9 cellular contexts compared by ENCODE assay signal in genomic region chr7:151351027-151351426, GRCh38. TPM values are rescaled to one million over a fixed set of nuclear protein-coding genes. Genes with fewer than 3 reads are reported as not detected.
A peak's percentile ranks its signal among the peaks of the same experiment; 100 is the strongest.
DNase-seq lines count a peak whose midpoint lies in the region; ATAC-seq and TF ChIP-seq lines count a peak whose summit lies in the region.
"Had no signal": no experiment of that assay in that cellular context is flagged by ENCODE, and none has a peak within 500 bp of the region (broad histone marks: within the 10 kb centered on the region; RNA-seq: fewer than 3 reads in every experiment).

No MANE protein-coding gene starts in this region.

- intact Hi-C loops in gastrocnemius medialis (cut with DNase I; ENCODE audit: low total_unique reads), result no loop called here
- intact Hi-C loops in head of caudate nucleus (cut with DNase I), result loop anchor here (5.0 kb wide), 1 partner anchor 34 kb away; no protein-coding TSS in a partner anchor

- H2BK15ac ChIP-seq in mesendoderm (replicated peaks; ENCODE audit: low read depth), result no peak overlapping the region

- H3K4ac ChIP-seq in mesendoderm (ENCODE audit: low read depth, low read length), result no peak overlapping the region

- H3K27me3 Mint-ChIP-seq in IgD-negative memory B cell, result no peaks in the 10 kb centered on the region

- peak overlapping the region in 3 of 4 donors; percentile 44 to 79 (median 51) for H3K4me3 Mint-ChIP-seq in IgD-negative memory B cell

- no peak overlapping the region for H3K4me2 ChIP-seq in mesendoderm (ENCODE audit: low read length)

- H4K5ac ChIP-seq in mesendoderm (ENCODE audit: low read length), result no peak overlapping the region

- H3K4me3 ChIP-seq in mesendoderm (ENCODE audit: low read length), result no peak overlapping the region
- no peak overlapping the region for H3K4me3 ChIP-seq in gastrocnemius medialis

- H3K79me1 ChIP-seq in mesendoderm (ENCODE audit: low read length), result no peaks in the 10 kb centered on the region

- no peaks in the 10 kb centered on the region for H3K9me3 ChIP-seq in gastrocnemius medialis
- H3K9me3 ChIP-seq: heart right ventricle had no signal

- H3K4me1 ChIP-seq in mesendoderm (ENCODE audit: control insufficient read depth, low read depth, low read length), result no peaks in the 10 kb centered on the region
- peaks cover 4 to 14% of the 10 kb centered on the region in 2 donors for H3K4me1 ChIP-seq in gastrocnemius medialis

- no peak overlapping the region for H2BK5ac ChIP-seq in mesendoderm (ENCODE audit: low read length)

- peaks cover 2% of the 10 kb centered on the region for H3K36me3 Mint-ChIP-seq in IgD-negative memory B cell

- no peaks in the 10 kb centered on the region for H3K79me2 ChIP-seq in mesendoderm (ENCODE audit: control insufficient read depth, insufficient read depth, low read length)

- H4K8ac ChIP-seq in mesendoderm (ENCODE audit: low read depth, low read length), result no peak overlapping the region

- ATAC-seq in gastrocnemius medialis, result no peak
- no peak for ATAC-seq in GM19467 (IDR thresholded peaks at IDR 0.05; ENCODE audit: unreplicated experiment)
- ATAC-seq in GM18502 (IDR thresholded peaks at IDR 0.05; ENCODE audit: poor library complexity, unreplicated experiment), result no peak

- H3K27ac ChIP-seq in C4-2B, result no peak overlapping the region
- no peak overlapping the region for H3K27ac ChIP-seq in mesendoderm (ENCODE audit: low read depth, low read length)
- no peak overlapping the region for H3K27ac ChIP-seq in gastrocnemius medialis

- peak overlapping the region; percentile 87 to 99 (median 93) for H3K27ac Mint-ChIP-seq in IgD-negative memory B cell

- no peak overlapping the region for H2BK120ac ChIP-seq in mesendoderm (ENCODE audit: low read depth, low read length)

- H3K56ac ChIP-seq in mesendoderm (ENCODE audit: low read length), result no peak overlapping the region

- H3K36me3 ChIP-seq in mesendoderm (ENCODE audit: control insufficient read depth, insufficient read depth, low read length), result peaks cover 2% of the 10 kb centered on the region
- peaks cover 0 to 79% of the 10 kb centered on the region in 2 donors for H3K36me3 ChIP-seq in gastrocnemius medialis

- no peak overlapping the region for H3K23ac ChIP-seq in mesendoderm (ENCODE audit: low read length)

- TF ChIP-seq CTCF in C4-2B (conservative IDR thresholded peaks at IDR 0.05), result peak; percentile 40
- no peak for TF ChIP-seq CTCF in gastrocnemius medialis (IDR thresholded peaks at IDR 0.05 in 4 of 5, conservative IDR thresholded peaks at IDR 0.05 in 1 of 5)

- in situ Hi-C loops in gastrocnemius medialis (cut with MboI; ENCODE audit: low sequenced_read_pairs in 4 of 4), result loop anchor here (5.0 to 25.0 kb wide), 3 partner anchors 34 to 411 kb away; no protein-coding TSS in a partner anchor

- no peak overlapping the region for H3K18ac ChIP-seq in mesendoderm (ENCODE audit: low read length)

- no peaks in the 10 kb centered on the region for H3K9me3 Mint-ChIP-seq in IgD-negative memory B cell

- H3K27me3 ChIP-seq in mesendoderm (ENCODE audit: insufficient read depth, low read length, poor library complexity), result no peaks in the 10 kb centered on the region
- no peaks in the 10 kb centered on the region for H3K27me3 ChIP-seq in gastrocnemius medialis
- H3K27me3 ChIP-seq: heart right ventricle had no signal

- H3K9ac ChIP-seq in mesendoderm (ENCODE audit: low read length), result no peak overlapping the region

- no CpG with 5 or more reads among the region's 8 CpGs for WGBS in mesendoderm (ENCODE audit: extremely low coverage, insufficient coverage, low lambda C conversion rate)

- no peak overlapping the region for H2AK5ac ChIP-seq in mesendoderm (ENCODE audit: low read length)

- TF ChIP-seq POLR2A in gastrocnemius medialis (IDR thresholded peaks at IDR 0.05), result no peak

- peak; percentile 53 for DNase-seq in activated CD8-positive, alpha-beta memory T cell treated with anti-CD3 and anti-CD28 coated beads, Interleukin-2, amount 50 U/mL, for 4 hours
- DNase-seq in mesendoderm, result peak; percentile 54
- DNase-seq in gastrocnemius medialis, result no peak
- DNase-seq in head of caudate nucleus, result no peak
- DNase-seq: heart right ventricle had no signal

- H3K4me1 Mint-ChIP-seq in IgD-negative memory B cell, result peaks cover 18 to 36% (median 27%) of the 10 kb centered on the region in 3 donors

RNA-seq across cellular contexts. Expression of gene NUB1, which starts 9.4 kb away (rescaled TPM):
- polyA plus RNA-seq in IgD-negative memory B cell, result 82.8 TPM
- 42.7 TPM for polyA plus RNA-seq in mesendoderm (2013, experiment 1 of 2)
- 43.4 TPM for polyA plus RNA-seq in mesendoderm (2013, experiment 2 of 2)
- 10 to 100 TPM; 45.3 to 59.0 (median 49.7) TPM for total RNA-seq in gastrocnemius medialis

RNA-seq across cellular contexts. Expression of gene WDR86, which starts 58.8 kb away (rescaled TPM):
- polyA plus RNA-seq in IgD-negative memory B cell, result 0.54 TPM
- 1.5 TPM for polyA plus RNA-seq in mesendoderm (2013, experiment 1 of 2)
- 1.4 TPM for polyA plus RNA-seq in mesendoderm (2013, experiment 2 of 2)
- total RNA-seq in gastrocnemius medialis, result under 1 TPM in 2 of 4 donors, not detected in 2; 0.13 to 0.31 TPM

Comparison
In these comparisons a context has a peak if more than half of its experiments do, and no peak if none do; other contexts are left out.
1. DNase-seq: peak in activated CD8-positive, alpha-beta memory T cell treated with anti-CD3 and anti-CD28 coated beads, Interleukin-2, amount 50 U/mL, for 4 hours (single experiment) and mesendoderm (single experiment); none in gastrocnemius medialis (0 of 2) and head of caudate nucleus (0 of 42).